1 cellular context compared by ENCODE assay signal in the genomic region with DNA sequence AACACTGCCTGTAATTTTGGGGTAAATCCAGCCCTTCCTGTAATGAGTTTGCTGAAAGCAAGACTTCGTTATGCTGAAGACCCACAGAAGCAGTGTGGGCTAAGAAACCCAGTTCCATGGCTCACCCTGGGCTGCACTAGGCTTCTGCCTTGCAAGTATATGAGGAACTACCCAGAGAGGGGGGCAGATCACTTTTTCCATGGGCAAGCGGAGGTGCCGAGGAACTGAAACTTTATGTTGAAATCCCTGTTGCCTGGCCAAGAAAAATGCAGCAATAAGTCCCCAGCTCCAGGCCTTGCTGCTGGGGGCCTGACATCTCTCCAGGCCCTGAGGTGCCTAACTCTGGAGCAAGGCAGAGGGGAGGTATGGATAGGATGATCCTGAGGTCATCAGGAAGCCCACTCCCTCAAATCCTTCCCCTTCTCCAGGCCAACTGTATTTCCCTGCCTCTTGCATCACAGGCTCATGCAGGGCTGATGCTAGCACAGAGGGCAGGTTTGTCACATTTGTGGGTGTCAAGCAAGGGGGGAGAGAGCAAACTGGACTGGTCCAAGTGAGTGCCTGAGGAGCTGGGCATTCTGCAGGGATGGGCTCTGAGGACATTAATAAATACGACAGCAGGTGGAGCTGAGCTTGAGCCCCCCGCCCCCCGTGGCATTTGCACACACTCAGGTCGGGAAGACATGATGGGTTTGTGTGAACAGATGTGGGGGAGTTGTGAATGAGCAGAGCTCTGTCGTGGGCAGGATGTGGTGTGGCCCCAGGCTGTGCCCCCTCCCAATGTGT.
TF ChIP-seq lines count a peak whose summit lies in the region.

No MANE protein-coding gene starts in this region.

TF ChIP-seq in SK-N-SH treated with all-trans-retinoic acid at 6 μM for 48 hours, 23 proteins besides CTCF, POLR2A, EP300 and RAD21 (continued from another document):
- TF ChIP-seq, protein P1, sequence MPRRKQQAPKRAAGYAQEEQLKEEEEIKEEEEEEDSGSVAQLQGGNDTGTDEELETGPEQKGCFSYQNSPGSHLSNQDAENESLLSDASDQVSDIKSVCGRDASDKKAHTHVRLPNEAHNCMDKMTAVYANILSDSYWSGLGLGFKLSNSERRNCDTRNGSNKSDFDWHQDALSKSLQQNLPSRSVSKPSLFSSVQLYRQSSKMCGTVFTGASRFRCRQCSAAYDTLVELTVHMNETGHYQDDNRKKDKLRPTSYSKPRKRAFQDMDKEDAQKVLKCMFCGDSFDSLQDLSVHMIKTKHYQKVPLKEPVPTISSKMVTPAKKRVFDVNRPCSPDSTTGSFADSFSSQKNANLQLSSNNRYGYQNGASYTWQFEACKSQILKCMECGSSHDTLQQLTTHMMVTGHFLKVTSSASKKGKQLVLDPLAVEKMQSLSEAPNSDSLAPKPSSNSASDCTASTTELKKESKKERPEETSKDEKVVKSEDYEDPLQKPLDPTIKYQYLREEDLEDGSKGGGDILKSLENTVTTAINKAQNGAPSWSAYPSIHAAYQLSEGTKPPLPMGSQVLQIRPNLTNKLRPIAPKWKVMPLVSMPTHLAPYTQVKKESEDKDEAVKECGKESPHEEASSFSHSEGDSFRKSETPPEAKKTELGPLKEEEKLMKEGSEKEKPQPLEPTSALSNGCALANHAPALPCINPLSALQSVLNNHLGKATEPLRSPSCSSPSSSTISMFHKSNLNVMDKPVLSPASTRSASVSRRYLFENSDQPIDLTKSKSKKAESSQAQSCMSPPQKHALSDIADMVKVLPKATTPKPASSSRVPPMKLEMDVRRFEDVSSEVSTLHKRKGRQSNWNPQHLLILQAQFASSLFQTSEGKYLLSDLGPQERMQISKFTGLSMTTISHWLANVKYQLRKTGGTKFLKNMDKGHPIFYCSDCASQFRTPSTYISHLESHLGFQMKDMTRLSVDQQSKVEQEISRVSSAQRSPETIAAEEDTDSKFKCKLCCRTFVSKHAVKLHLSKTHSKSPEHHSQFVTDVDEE (CRISPR knock-in tag; IDR thresholded peaks at IDR 0.05), result no peak
- TF ChIP-seq ZFP3 (CRISPR knock-in tag; IDR thresholded peaks at IDR 0.05) (no peak), CSDC2 (CRISPR knock-in tag; IDR thresholded peaks at IDR 0.05) (no peak), ZNF70 (CRISPR knock-in tag; IDR thresholded peaks at IDR 0.05) (no peak), ZC3H10 (CRISPR knock-in tag; IDR thresholded peaks at IDR 0.05) (no peak)
